ENCODE assay signal across 1 cellular context in genomic region chr11:34317038-34317360, GRCh38.
A peak's percentile ranks its signal among the peaks of the same experiment; 100 is the strongest.
TF ChIP-seq lines count a peak whose summit lies in the region.

No MANE protein-coding gene starts in this region.

TF ChIP-seq in liver, 16 proteins besides CTCF, POLR2A, EP300 and RAD21 (continued from another document):
- TF ChIP-seq REST (IDR thresholded peaks at IDR 0.05): peak; percentile 79
- peak; percentile 71 to 90 for TF ChIP-seq JUND (IDR thresholded peaks at IDR 0.05)
- peak; percentile 85 for TF ChIP-seq MAX (IDR thresholded peaks at IDR 0.05)
- peak; percentile 87 for TF ChIP-seq FOXA1 (IDR thresholded peaks at IDR 0.05)
- peak; percentile 97 to 99 for TF ChIP-seq RXRA (IDR thresholded peaks at IDR 0.05)
- peak; percentile 97 for TF ChIP-seq SP1 (IDR thresholded peaks at IDR 0.05)
TF ChIP-seq in liver: peak in this region for 15.
